28 cellular contexts compared by ENCODE assay signal in genomic region chr12:58249610-58250009, GRCh38.
DNase-seq lines count a peak whose midpoint lies in the region; ATAC-seq and TF ChIP-seq lines count a peak whose summit lies in the region.
"Had no signal": no experiment of that assay in that cellular context is flagged by ENCODE, and none has a peak within 500 bp of the region (broad histone marks: within the 10 kb centered on the region; RNA-seq: fewer than 3 reads in every experiment).

No MANE protein-coding gene starts in this region.

- intact Hi-C loops in Right ventricle myocardium superior (cut with DNase I) = no loop called here

- peaks cover 0 to 3% of the 10 kb centered on the region in 2 donors for H3K4me1 ChIP-seq in right atrium auricular region
- H3K4me1 ChIP-seq: prostate gland had no signal

- DNase-seq in Right ventricle myocardium superior = peak; percentile 43
- DNase-seq in right atrium auricular region (ENCODE audit: low spot score) = no peak
- DNase-seq in WERI-Rb-1 = no peak
- DNase-seq in fibroblast of villous mesenchyme (ENCODE audit: low read depth) = peak; percentile 14
- peak; percentile 65 for DNase-seq in pulmonary artery endothelial cell (ENCODE audit: low read depth, low spot score)
- DNase-seq in DMS153 treated with DMSO at 0.1 percent for 48 hours (lab: John Stamatoyannopoulos, UW; ENCODE audit: unreplicated experiment) = no peak
- no peak for DNase-seq in DMS 273 treated with DMSO at 0.1 percent for 48 hours (lab: John Stamatoyannopoulos, UW)
- DNase-seq: 8988T; activated CD4-positive, alpha-beta T cell treated with anti-CD3 and anti-CD28 coated beads, Interleukin-2, amount 10 ng/mL, durations not matched to agents 24 days and 14 days; activated naive CD4-positive, alpha-beta T cell treated with Interleukin-2 at 50 U/mL for 16 hours; activated T-cell treated with anti-CD3 and anti-CD28 coated beads, Interleukin-2, amount 50 U/mL, for 72 hours; AML-193; amygdala; DMS79; dorsolateral prefrontal cortex; foreskin melanocyte; HCEC 1CT; hypothalamus; NCI-H2081 treated with DMSO at 0.1 percent for 48 hours; NCI-H774; small intestine; stimulated activated CD4-positive, alpha-beta T cell treated with anti-CD3 and anti-CD28 coated beads, Interleukin-2, amount 100 ng/mL, for 24 hours had no signal

- TF ChIP-seq CTCF in right atrium auricular region (IDR thresholded peaks at IDR 0.05) = no peak
- TF ChIP-seq CTCF in WERI-Rb-1 (IDR thresholded peaks at IDR 0.05; ENCODE audit: low read depth, low read length) = no peak
- TF ChIP-seq CTCF in fibroblast of villous mesenchyme (IDR thresholded peaks at IDR 0.05; ENCODE audit: insufficient read depth, low read depth, low read length) = no peak

- H3K9me3 ChIP-seq in right atrium auricular region (no peaks in the 10 kb centered on the region), WERI-Rb-1 (ENCODE audit: severe bottlenecking) (no peaks in the 10 kb centered on the region)
- H3K9me3 ChIP-seq: prostate gland had no signal

- H3K36me3 ChIP-seq in right atrium auricular region (no peaks in the 10 kb centered on the region), WERI-Rb-1 (no peaks in the 10 kb centered on the region)
- H3K36me3 ChIP-seq: prostate gland had no signal

- H3K4me3 ChIP-seq in right atrium auricular region (no peak overlapping the region), WERI-Rb-1 (ENCODE audit: low read depth, low read length) (no peak overlapping the region), fibroblast of villous mesenchyme (ENCODE audit: low read depth, low read length) (no peak overlapping the region)
- H3K4me3 ChIP-seq: dorsolateral prefrontal cortex, lung, prostate gland had no signal

- H3K27me3 ChIP-seq in right atrium auricular region = no peaks in the 10 kb centered on the region
- no peaks in the 10 kb centered on the region for H3K27me3 ChIP-seq in WERI-Rb-1 (ENCODE audit: insufficient read depth, low read depth, severe bottlenecking)

- ATAC-seq in Right ventricle myocardium superior (ENCODE audit: poor library complexity) = no peak
- ATAC-seq in GM21367 (IDR thresholded peaks at IDR 0.05; ENCODE audit: unreplicated experiment) = no peak
- ATAC-seq: activated T-cell treated with anti-CD3 and anti-CD28 coated beads, Interleukin-2, amount 50 U/mL, for 72 hours; stimulated activated effector memory CD8-positive, alpha-beta T cell treated with anti-CD3 and anti-CD28 coated beads, Interleukin-12 subunit alpha, Interleukin-12 subunit beta, amount 100 ng/mL, for 72 hours had no signal

- no peak overlapping the region for H3K27ac ChIP-seq in right atrium auricular region
- 0 out of 2 replicates have a peak overlapping the region, but pooled peaks have one; percentile 22 for H3K27ac ChIP-seq in WERI-Rb-1
- H3K27ac ChIP-seq: dorsolateral prefrontal cortex, epithelial cell of prostate, prostate gland, VCaP had no signal

Comparison
In these comparisons a context has a peak if more than half of its experiments do, and no peak if none do; other contexts are left out.
1. DNase-seq: peak in Right ventricle myocardium superior (single experiment), fibroblast of villous mesenchyme (single experiment) and pulmonary artery endothelial cell (single experiment); none in right atrium auricular region (single experiment), WERI-Rb-1 (single experiment), DMS153 treated with DMSO at 0.1 percent for 48 hours (single experiment) and DMS 273 treated with DMSO at 0.1 percent for 48 hours (single experiment).